19 cellular contexts compared by ENCODE assay signal in the genomic region with DNA sequence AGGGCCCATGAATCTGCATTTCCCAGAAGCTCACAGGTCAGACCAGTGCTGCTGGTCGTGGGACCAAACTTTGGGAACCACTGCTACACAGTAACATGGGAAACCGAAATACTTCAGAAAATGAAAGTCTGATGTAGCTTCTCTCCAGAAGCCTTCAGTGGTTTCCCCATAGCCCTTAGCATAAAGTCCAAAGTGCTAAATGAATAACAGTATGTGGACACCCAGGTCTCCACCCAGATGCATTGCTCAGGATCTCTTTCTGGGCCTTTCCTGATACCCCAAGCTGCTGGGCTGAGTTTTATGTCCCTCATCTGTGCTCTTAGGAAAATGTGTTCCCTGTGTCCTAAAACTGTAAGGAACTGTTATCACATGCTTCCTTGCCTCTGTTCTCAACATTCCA.
DNase-seq lines count a peak whose midpoint lies in the region; ATAC-seq, FAIRE-seq and TF ChIP-seq lines count a peak whose summit lies in the region.
"Had no signal": no experiment of that assay in that cellular context is flagged by ENCODE, and none has a peak within 500 bp of the region (broad histone marks: within the 10 kb centered on the region; RNA-seq: fewer than 3 reads in every experiment).

No MANE protein-coding gene starts in this region.

- H3K4me3 ChIP-seq in A549 = no peak overlapping the region
- no peak overlapping the region for H3K4me3 ChIP-seq in HepG2 (replicated peaks in 1 of 3; ENCODE audit: insufficient read depth in 1 of 3, low read depth in 2 of 3, low read length in 3 of 3)

- H3K9me3 ChIP-seq in A549 = no peaks in the 10 kb centered on the region
- H3K9me3 ChIP-seq in HepG2 (ENCODE audit: low read length) = no peaks in the 10 kb centered on the region

- H3K4me1 ChIP-seq in A549 (peaks cover 97% of the 10 kb centered on the region), HepG2 (ENCODE audit: insufficient read depth, low read length) (peaks cover 15% of the 10 kb centered on the region)

- H3K79me2 ChIP-seq in HepG2 (ENCODE audit: insufficient read depth, low read length) = no peaks in the 10 kb centered on the region

- CTCF ChIA-PET in A549 (lab: Yijun Ruan, JAX) = interaction anchor here (1.0 to 1.5 kb wide), 2 partner anchors 9 to 140 kb away, joined by 4 read pairs; no protein-coding TSS in a partner anchor
- CTCF ChIA-PET in HepG2 (lab: Yijun Ruan, JAX; ENCODE audit: low intra/inter-chr PET ratio, low total read pairs) = no interaction called here

- no peaks in the 10 kb centered on the region for H3K9me3 Mint-ChIP-seq in T-helper 2 cell treated with Interferon-gamma antibody and Interleukin-4, amounts not matched to agents 5 μg/mL and 100 μg/mL, for 36 hours
- H3K9me3 Mint-ChIP-seq: activated T-helper 2 cell treated with anti-CD3 and anti-CD28 coated beads, Interferon-gamma antibody, Interleukin-2, Interleukin-4, amounts not matched to agents 10 μg/mL and 5 μg/mL and 100 μg/mL, durations not matched to agents 14 hours and 24 hours and 36 hours; CD8-positive, alpha-beta T cell; T-cell had no signal

- ATAC-seq in A549 (peak; percentile 52 to 71; a peak in 5 of 6 replicates), GM21423 (IDR thresholded peaks at IDR 0.05; ENCODE audit: unreplicated experiment) (peak; percentile 50), HepG2 (peak; percentile 90), HG02623 (IDR thresholded peaks at IDR 0.05; ENCODE audit: unreplicated experiment) (no peak)
- ATAC-seq: activated CD4-positive, CD25-positive, alpha-beta regulatory T cell treated with anti-CD3 and anti-CD28 coated beads, Interleukin-2, amount 50 U/mL, for 24 hours; CD8-positive, alpha-beta T cell; effector memory CD8-positive, alpha-beta T cell; T-cell had no signal

- no peak overlapping the region for H3K9ac ChIP-seq in HepG2 (ENCODE audit: insufficient read depth, low read depth, low read length)
- H3K9ac ChIP-seq: KMS-11 had no signal

- no peaks in the 10 kb centered on the region for H4K20me1 ChIP-seq in HepG2 (ENCODE audit: insufficient read depth, low read length)

- in situ Hi-C loops in HepG2 (cut with HindIII; ENCODE audit: extremely low pct_ligation_motif_present, low pct_unique_long_range_greater_than_20kb) = no loop called here

- no peak overlapping the region for H2AFZ ChIP-seq in HepG2 (ENCODE audit: low read length)

- H3K27ac ChIP-seq in A549 (peak overlapping the region; percentile 83 to 86), HepG2 (ENCODE audit: extremely low read length, insufficient read depth, low read length) (no peak overlapping the region)
- H3K27ac ChIP-seq: KMS-11 had no signal

- FAIRE-seq in A549 (lab: Jason Lieb, UNC) = no peak
- no peak for FAIRE-seq in HepG2 (lab: Jason Lieb, UNC)

- intact Hi-C loops in HepG2 (cut with micrococcal nuclease; ENCODE audit: unreplicated experiment) = no loop called here

- TF ChIP-seq POLR2A in A549 (IDR thresholded peaks at IDR 0.05; ENCODE audit: low read length) = no peak
- TF ChIP-seq POLR2A in HepG2 (IDR thresholded peaks at IDR 0.05; ENCODE audit: insufficient read depth in 1 of 2, low read depth in 2 of 2, low read length in 2 of 2) = no peak

- POLR2A ChIA-PET in A549 (lab: Yijun Ruan, JAX) = no interaction called here
- POLR2A ChIA-PET in HepG2 (lab: Yijun Ruan, JAX) = interaction anchor here (0.6 kb wide), 1 partner anchor 101 kb away, joined by 3 read pairs; a partner anchor contains a TSS

- no peaks in the 10 kb centered on the region for H3K36me3 Mint-ChIP-seq in T-helper 2 cell treated with Interferon-gamma antibody and Interleukin-4, amounts not matched to agents 5 μg/mL and 100 μg/mL, for 36 hours (ENCODE audit: low read depth)
- H3K36me3 Mint-ChIP-seq: CD8-positive, alpha-beta T cell; T-cell had no signal

- WGBS in A549 (ENCODE audit: missing lambda C conversion rate) = 67% methylated on average over 2 of the region's 2 CpGs
- no CpG with 5 or more reads among the region's 2 CpGs for WGBS in HepG2 (ENCODE audit: low lambda C conversion rate)

- H3K4me2 ChIP-seq in A549 (peak overlapping the region; percentile 59), HepG2 (ENCODE audit: low read depth, low read length) (peak overlapping the region; percentile 51)
- H3K4me2 ChIP-seq: KMS-11 had no signal

- DNase-seq in A549 (ENCODE audit: low read depth in 1 of 2, low spot score in 1 of 2) (peak in 1 of 2 experiments; percentile 42), UCSD-AML1 (lab: John Stamatoyannopoulos, UW; ENCODE audit: unreplicated experiment) (peak; percentile 33), HepG2 (ENCODE audit: low spot score) (peak; percentile 39), amniotic stem cell (lab: John Stamatoyannopoulos, UW) (no peak)
- no peak for DNase-seq in T-helper 2 cell treated with Interferon-gamma antibody and Interleukin-4, amounts not matched to agents 5 μg/mL and 100 μg/mL, for 36 hours (ENCODE audit: low spot score)
- DNase-seq in stimulated activated CD4-positive, alpha-beta T cell treated with anti-CD3 and anti-CD28 coated beads, Interleukin-1b, Interleukin-23, amount 100 ng/mL, for 48 hours = no peak
- DNase-seq: CD8-positive, alpha-beta T cell; DND-41; effector memory CD8-positive, alpha-beta T cell; hypothalamus; NCI-H1105 treated with DMSO at 0.1 percent for 48 hours; stimulated activated CD4-positive, alpha-beta T cell treated with anti-CD3 and anti-CD28 coated beads, Interleukin-2, amount 100 ng/mL, for 48 hours; substantia nigra; T-cell had no signal

- no peaks in the 10 kb centered on the region for H3K36me3 ChIP-seq in HepG2 (replicated peaks in 1 of 2; ENCODE audit: control insufficient read depth in 1 of 2, insufficient read depth in 2 of 2, low read length in 2 of 2)

- H3K4me1 Mint-ChIP-seq in T-helper 2 cell treated with Interferon-gamma antibody and Interleukin-4, amounts not matched to agents 5 μg/mL and 100 μg/mL, for 36 hours (ENCODE audit: low read depth) = no peaks in the 10 kb centered on the region
- H3K4me1 Mint-ChIP-seq: T-cell had no signal

- BruUV-seq in HepG2 (replicated peaks; lab: Mats Ljungman, UMichigan) = no TSS peak

- TF ChIP-seq CTCF in A549 (IDR thresholded peaks at IDR 0.05) = no peak
- no peak for TF ChIP-seq CTCF in HepG2 (CRISPR knock-in tag; IDR thresholded peaks at IDR 0.05)

- no peaks in the 10 kb centered on the region for H3K27me3 Mint-ChIP-seq in T-helper 2 cell treated with Interferon-gamma antibody and Interleukin-4, amounts not matched to agents 5 μg/mL and 100 μg/mL, for 36 hours (ENCODE audit: low read depth)

- TF ChIP-seq EP300 in A549 (IDR thresholded peaks at IDR 0.05) (no peak), HepG2 (IDR thresholded peaks at IDR 0.05; ENCODE audit: low read depth in 2 of 2, low read length in 2 of 2) (no peak), HepG2 (CRISPR knock-in tag; IDR thresholded peaks at IDR 0.05; ENCODE audit: borderline replicate concordance) (no peak)

- no peak for TF ChIP-seq RAD21 in A549 (conservative IDR thresholded peaks at IDR 0.05 in 1 of 2, IDR thresholded peaks at IDR 0.05 in 1 of 2)
- no peak for TF ChIP-seq RAD21 in HepG2 (CRISPR knock-in tag; IDR thresholded peaks at IDR 0.05)

- no peak overlapping the region for H3K27ac Mint-ChIP-seq in T-helper 2 cell treated with Interferon-gamma antibody and Interleukin-4, amounts not matched to agents 5 μg/mL and 100 μg/mL, for 36 hours
- H3K27ac Mint-ChIP-seq: activated T-helper 2 cell treated with anti-CD3 and anti-CD28 coated beads, Interferon-gamma antibody, Interleukin-2, Interleukin-4, amounts not matched to agents 10 μg/mL and 5 μg/mL and 100 μg/mL, durations not matched to agents 14 hours and 24 hours and 36 hours; CD8-positive, alpha-beta T cell; effector memory CD8-positive, alpha-beta T cell; T-cell had no signal

- H3K27me3 ChIP-seq in HepG2 (ENCODE audit: control insufficient read depth in 1 of 2, insufficient read depth in 2 of 2, low read length in 2 of 2) = no peaks in the 10 kb centered on the region

- no peak overlapping the region for H3K4me3 Mint-ChIP-seq in T-helper 2 cell treated with Interferon-gamma antibody and Interleukin-4, amounts not matched to agents 5 μg/mL and 100 μg/mL, for 36 hours
- H3K4me3 Mint-ChIP-seq: CD8-positive, alpha-beta T cell; effector memory CD8-positive, alpha-beta T cell; T-cell had no signal

TF ChIP-seq in A549, 52 proteins besides CTCF, POLR2A, EP300 and RAD21:
- TF ChIP-seq MAFK (IDR thresholded peaks at IDR 0.05; ENCODE audit: partially characterized antibody) (no peak), KDM5A (IDR thresholded peaks at IDR 0.05) (no peak), KDM1A (IDR thresholded peaks at IDR 0.05; ENCODE audit: low read depth) (no peak), EHF (CRISPR knock-in tag; IDR thresholded peaks at IDR 0.05) (no peak), ZNF302 (CRISPR knock-in tag; IDR thresholded peaks at IDR 0.05) (no peak), BHLHE40 (IDR thresholded peaks at IDR 0.05; ENCODE audit: low read depth, low read length) (no peak), SMC3 (IDR thresholded peaks at IDR 0.05) (no peak), RFX5 (IDR thresholded peaks at IDR 0.05) (no peak), EHMT2 (IDR thresholded peaks at IDR 0.05; ENCODE audit: low read depth) (no peak)
- TF ChIP-seq, protein P1, sequence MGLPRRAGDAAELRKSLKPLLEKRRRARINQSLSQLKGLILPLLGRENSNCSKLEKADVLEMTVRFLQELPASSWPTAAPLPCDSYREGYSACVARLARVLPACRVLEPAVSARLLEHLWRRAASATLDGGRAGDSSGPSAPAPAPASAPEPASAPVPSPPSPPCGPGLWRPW (IDR thresholded peaks at IDR 0.05) = no peak

TF ChIP-seq in HepG2, 621 proteins besides CTCF, POLR2A, EP300 and RAD21:
- TF ChIP-seq ZNF207 (IDR thresholded peaks at IDR 0.05; ENCODE audit: borderline replicate concordance) = no peak
- peak; percentile 48 for TF ChIP-seq HNF4A (CRISPR knock-in tag; IDR thresholded peaks at IDR 0.05)
- 0 out of 2 replicates have a peak, but pooled peaks have one; percentile 8 for TF ChIP-seq SUZ12 (IDR thresholded peaks at IDR 0.05; ENCODE audit: low read depth, low read length)
- TF ChIP-seq, protein P2, sequence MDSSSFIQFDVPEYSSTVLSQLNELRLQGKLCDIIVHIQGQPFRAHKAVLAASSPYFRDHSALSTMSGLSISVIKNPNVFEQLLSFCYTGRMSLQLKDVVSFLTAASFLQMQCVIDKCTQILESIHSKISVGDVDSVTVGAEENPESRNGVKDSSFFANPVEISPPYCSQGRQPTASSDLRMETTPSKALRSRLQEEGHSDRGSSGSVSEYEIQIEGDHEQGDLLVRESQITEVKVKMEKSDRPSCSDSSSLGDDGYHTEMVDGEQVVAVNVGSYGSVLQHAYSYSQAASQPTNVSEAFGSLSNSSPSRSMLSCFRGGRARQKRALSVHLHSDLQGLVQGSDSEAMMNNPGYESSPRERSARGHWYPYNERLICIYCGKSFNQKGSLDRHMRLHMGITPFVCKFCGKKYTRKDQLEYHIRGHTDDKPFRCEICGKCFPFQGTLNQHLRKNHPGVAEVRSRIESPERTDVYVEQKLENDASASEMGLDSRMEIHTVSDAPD (CRISPR knock-in tag; IDR thresholded peaks at IDR 0.05) = no peak
- no peak for TF ChIP-seq POLR2G (IDR thresholded peaks at IDR 0.05; ENCODE audit: low read depth, low read length)
- TF ChIP-seq FOXA3 (CRISPR knock-in tag; IDR thresholded peaks at IDR 0.05) = no peak

Comparison
In these comparisons a context has a peak if more than half of its experiments do, and no peak if none do; other contexts are left out.
1. DNase-seq: peak in UCSD-AML1 (single experiment) and HepG2 (single experiment); none in amniotic stem cell (single experiment), T-helper 2 cell treated with Interferon-gamma antibody and Interleukin-4, amounts not matched to agents 5 μg/mL and 100 μg/mL, for 36 hours (single experiment) and stimulated activated CD4-positive, alpha-beta T cell treated with anti-CD3 and anti-CD28 coated beads, Interleukin-1b, Interleukin-23, amount 100 ng/mL, for 48 hours (single experiment).